9 cellular contexts compared by ENCODE assay signal in the genomic region with DNA sequence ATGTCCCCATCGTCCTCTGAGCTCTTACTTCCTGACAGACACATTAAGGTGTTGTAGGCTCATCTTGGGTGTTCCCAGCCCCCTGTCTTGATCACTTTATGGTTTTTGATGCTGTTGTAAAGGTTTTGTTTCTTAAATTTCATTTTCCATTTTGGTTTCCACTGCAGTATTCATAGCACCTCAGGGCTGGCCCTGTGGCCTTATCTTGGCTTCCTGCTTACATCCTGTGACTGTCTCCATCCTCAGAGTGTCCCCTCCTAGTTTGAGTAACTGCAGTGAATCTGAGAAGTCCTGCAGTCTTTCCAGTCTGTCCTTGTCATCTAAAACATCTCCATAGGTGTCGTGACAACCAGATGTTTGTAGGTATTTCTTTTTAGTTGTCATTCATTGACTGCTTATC. TPM values are rescaled to one million over a fixed set of nuclear protein-coding genes. Genes with fewer than 3 reads are reported as not detected.
A peak's percentile ranks its signal among the peaks of the same experiment; 100 is the strongest.
DNase-seq lines count a peak whose midpoint lies in the region; ATAC-seq and TF ChIP-seq lines count a peak whose summit lies in the region.
"Had no signal": no experiment of that assay in that cellular context is flagged by ENCODE, and none has a peak within 500 bp of the region (broad histone marks: within the 10 kb centered on the region; RNA-seq: fewer than 3 reads in every experiment).

No MANE protein-coding gene starts in this region.

- no peak overlapping the region for H3K27ac ChIP-seq in PC-3 (ENCODE audit: low read length)

- peak overlapping the region; percentile 80 for H3K4me3 Mint-ChIP-seq in natural killer cell treated with Interleukin-12 subunit alpha and Interleukin-12 subunit beta and Interleukin-15 and Interleukin-18, amount 100 ng/mL, for 72 hours
- no peak overlapping the region for H3K4me3 Mint-ChIP-seq in type B pancreatic cell

- H3K9me2 ChIP-seq in PC-3 (replicated peaks; ENCODE audit: low read length) = no peaks in the 10 kb centered on the region

- H3K4me1 ChIP-seq in PC-3 (ENCODE audit: insufficient read depth, low read length) = peaks cover 10% of the 10 kb centered on the region; the same call in 1 of the 2 replicates

- peaks cover 96% of the 10 kb centered on the region for H3K79me2 ChIP-seq in PC-3 (ENCODE audit: low read length)

- H4K20me1 ChIP-seq in PC-3 (ENCODE audit: low read length) = peaks cover 31% of the 10 kb centered on the region; the same call in 1 of the 2 replicates

- H3K4me3 ChIP-seq in PC-3 (ENCODE audit: low read length) = no peak overlapping the region

- TF ChIP-seq CTCF in PC-3 (conservative IDR thresholded peaks at IDR 0.05; ENCODE audit: low read depth, low read length) (no peak), type B pancreatic cell (conservative IDR thresholded peaks at IDR 0.05) (no peak)

- DNase-seq in PC-3 = no peak
- DNase-seq in natural killer cell treated with Interleukin-12 subunit alpha and Interleukin-12 subunit beta and Interleukin-15 and Interleukin-18, amount 100 ng/mL, for 72 hours (ENCODE audit: low spot score) = peak; percentile 75
- no peak for DNase-seq in type B pancreatic cell (ENCODE audit: extremely low spot score, unreplicated experiment)
- DNase-seq in hypothalamus (lab: John Stamatoyannopoulos, UW) = no peak
- DNase-seq: left ventricle myocardium superior, NCI-H1048 had no signal

- H3K27me3 Mint-ChIP-seq in natural killer cell treated with Interleukin-12 subunit alpha and Interleukin-12 subunit beta and Interleukin-15 and Interleukin-18, amount 100 ng/mL, for 72 hours = no peaks in the 10 kb centered on the region
- H3K27me3 Mint-ChIP-seq in type B pancreatic cell = no peaks in the 10 kb centered on the region

- H3K4me2 ChIP-seq in PC-3 (ENCODE audit: low read length) = no peak overlapping the region

- CTCF ChIA-PET in PC-3 (lab: Charles Lee) = no interaction called here

- 0 out of 2 replicates have a peak, but pooled peaks cover 3% of the 10 kb centered on the region for H3K36me3 ChIP-seq in PC-3 (ENCODE audit: low read depth, low read length)

- intact Hi-C loops in PC-3 (cut with micrococcal nuclease) = no loop called here

- H2AFZ ChIP-seq in PC-3 (ENCODE audit: low read length) = no peak overlapping the region

- no peak overlapping the region for H3K9ac ChIP-seq in PC-3 (ENCODE audit: low read length)

- H3K36me3 Mint-ChIP-seq in natural killer cell treated with Interleukin-12 subunit alpha and Interleukin-12 subunit beta and Interleukin-15 and Interleukin-18, amount 100 ng/mL, for 72 hours = peaks cover 4% of the 10 kb centered on the region
- H3K36me3 Mint-ChIP-seq in type B pancreatic cell = peaks cover 16% of the 10 kb centered on the region

- H3K27me3 ChIP-seq in PC-3 (ENCODE audit: low read length) = no peaks in the 10 kb centered on the region

- POLR2A ChIA-PET in PC-3 (lab: Charles Lee; ENCODE audit: unreplicated experiment) = no interaction called here

- H3K27ac Mint-ChIP-seq in natural killer cell treated with Interleukin-12 subunit alpha and Interleukin-12 subunit beta and Interleukin-15 and Interleukin-18, amount 100 ng/mL, for 72 hours = peak overlapping the region; percentile 91 to 95
- H3K27ac Mint-ChIP-seq in type B pancreatic cell = no peak overlapping the region

- H3K9me3 ChIP-seq in PC-3 (ENCODE audit: low read length) = no peaks in the 10 kb centered on the region

- ATAC-seq in GM18870 (IDR thresholded peaks at IDR 0.05; ENCODE audit: unreplicated experiment) (peak; percentile 61), GM21723 (IDR thresholded peaks at IDR 0.05; ENCODE audit: unreplicated experiment) (peak; percentile 57), PC-3 (0 out of 2 replicates have a peak, but pooled peaks have one; percentile 34), HG03457 (IDR thresholded peaks at IDR 0.05; ENCODE audit: unreplicated experiment) (no peak)
- peak; percentile 78 to 83 for ATAC-seq in natural killer cell treated with Interleukin-12 subunit alpha and Interleukin-12 subunit beta and Interleukin-15 and Interleukin-18, amount 100 ng/mL, for 72 hours
- ATAC-seq: left ventricle myocardium superior had no signal

- H3K4me1 Mint-ChIP-seq in natural killer cell treated with Interleukin-12 subunit alpha and Interleukin-12 subunit beta and Interleukin-15 and Interleukin-18, amount 100 ng/mL, for 72 hours (ENCODE audit: low read depth in 2 of 2) = peaks cover 72 to 78% of the 10 kb centered on the region in 2 donors
- H3K4me1 Mint-ChIP-seq in type B pancreatic cell (ENCODE audit: unreplicated experiment) = peaks cover 52% of the 10 kb centered on the region

- no peaks in the 10 kb centered on the region for H3K9me3 Mint-ChIP-seq in natural killer cell treated with Interleukin-12 subunit alpha and Interleukin-12 subunit beta and Interleukin-15 and Interleukin-18, amount 100 ng/mL, for 72 hours
- H3K9me3 Mint-ChIP-seq in type B pancreatic cell = no peaks in the 10 kb centered on the region

- no peaks in the 10 kb centered on the region for H3F3A ChIP-seq in PC-3 (ENCODE audit: low read length, unreplicated experiment)

- no TSS peak for BruUV-seq in PC-3 (replicated peaks; lab: Mats Ljungman, UMichigan)

RNA-seq across cellular contexts. Expression of a gene that starts 50.9 kb away (rescaled TPM):
- total RNA-seq in PC-3 (2014; rRNA removed) (11.0 and 13.1 TPM in 2 replicates), type B pancreatic cell (ENCODE audit: low replicate concordance) (35.9 and 43.9 TPM in 2 replicates)
- 10 to 100 TPM; 28.6 to 34.9 TPM for total RNA-seq in natural killer cell treated with Interleukin-12 subunit alpha and Interleukin-12 subunit beta and Interleukin-15 and Interleukin-18, amount 100 ng/mL, for 72 hours
